Comparison of ENCODE assay signal across 8 cellular contexts in genomic region chr18:48952287-48953095, GRCh38. TPM values are rescaled to one million over a fixed set of nuclear protein-coding genes. Genes with fewer than 3 reads are reported as not detected.
DNase-seq lines count a peak whose midpoint lies in the region; ATAC-seq and TF ChIP-seq lines count a peak whose summit lies in the region.

No MANE protein-coding gene starts in this region.

- peak overlapping the region; percentile 90 for H3K4me2 ChIP-seq in BLaER1

- H3K27me3 ChIP-seq in BLaER1 (peaks cover 34% of the 10 kb centered on the region), thoracic aorta (replicated peaks; ENCODE audit: insufficient read depth) (no peaks in the 10 kb centered on the region)

- peaks cover 45% of the 10 kb centered on the region for H3K4me1 ChIP-seq in BLaER1
- peaks cover 17% of the 10 kb centered on the region for H3K4me1 ChIP-seq in mucosa of descending colon (ENCODE audit: low read depth)
- H3K4me1 ChIP-seq in thoracic aorta (ENCODE audit: control insufficient read depth in 1 of 2, low read depth in 2 of 2) = peaks cover 25 to 47% of the 10 kb centered on the region in 2 donors

- DNase-seq in NCI-H748 (lab: John Stamatoyannopoulos, UW; ENCODE audit: unreplicated experiment) = peak; percentile 86
- DNase-seq in activated T-cell treated with anti-CD3 and anti-CD28 coated beads for 48 hours (ENCODE audit: low read depth) = peak; percentile 44
- no peak for DNase-seq in epithelial cell of proximal tubule (ENCODE audit: low read depth)
- DNase-seq in mucosa of descending colon = peak; percentile 82 to 86 (median 83)
- DNase-seq in thoracic aorta (ENCODE audit: low spot score) = peak; percentile 54

- H3K9me3 ChIP-seq in BLaER1 = no peaks in the 10 kb centered on the region
- H3K9me3 ChIP-seq in mucosa of descending colon = no peaks in the 10 kb centered on the region
- H3K9me3 ChIP-seq in thoracic aorta = no peaks in the 10 kb centered on the region

- peak overlapping the region; percentile 77 for H3K9ac ChIP-seq in BLaER1

- intact Hi-C loops in mucosa of descending colon (cut with DNase I, micrococcal nuclease) = no loop called here

- ATAC-seq in GM19023 (IDR thresholded peaks at IDR 0.05; ENCODE audit: unreplicated experiment) (peak; percentile 35), HG03135 (IDR thresholded peaks at IDR 0.05; ENCODE audit: unreplicated experiment) (peak; percentile 27), mucosa of descending colon (peak; percentile 65), thoracic aorta (ENCODE audit: insufficient number of reproducible peaks, low FRiP score, low read depth) (peak; percentile 53)

- H4K20me1 ChIP-seq in BLaER1 = peaks cover 42% of the 10 kb centered on the region

- H3K4me3 ChIP-seq in BLaER1 (peak overlapping the region; percentile 72), epithelial cell of proximal tubule (ENCODE audit: low read depth, low read length) (peak overlapping the region; percentile 71), mucosa of descending colon (peak overlapping the region; percentile 36), thoracic aorta (peak overlapping the region; percentile 96)

- H3K27ac ChIP-seq in BLaER1 (peak overlapping the region; percentile 75), thoracic aorta (peak overlapping the region; percentile 99 to 100)

- H3K36me3 ChIP-seq in BLaER1 (peaks cover 3% of the 10 kb centered on the region; the same call in 1 of the 2 replicates), mucosa of descending colon (ENCODE audit: low read depth) (no peaks in the 10 kb centered on the region), thoracic aorta (peaks cover 4% of the 10 kb centered on the region)

- TF ChIP-seq CTCF in epithelial cell of proximal tubule (conservative IDR thresholded peaks at IDR 0.05; ENCODE audit: low read depth, low read length) (no peak), mucosa of descending colon (IDR thresholded peaks at IDR 0.05) (no peak), thoracic aorta (IDR thresholded peaks at IDR 0.05) (no peak)

RNA-seq across cellular contexts. Expression of gene SMAD7, which starts 1.7 kb away (rescaled TPM):
- 17.4 and 30.4 TPM in 2 replicates for total RNA-seq in epithelial cell of proximal tubule
- total RNA-seq in mucosa of descending colon = 10 to 100 TPM; 22.3 to 67.4 (median 33.1) TPM
- 100 to 1,000 TPM in 1 of 2 donors, 10 to 100 TPM in 1; 80.8 to 107 TPM for total RNA-seq in thoracic aorta

Comparison
In these comparisons a context has a peak if more than half of its experiments do, and no peak if none do; other contexts are left out.
1. H3K4me3 ChIP-seq: peak in every context shown above with its lines; median percentile 96 in thoracic aorta; 72 in BLaER1; 71 in epithelial cell of proximal tubule; 36 in mucosa of descending colon.